ENCODE assay signal across 1 cellular context in the genomic region with DNA sequence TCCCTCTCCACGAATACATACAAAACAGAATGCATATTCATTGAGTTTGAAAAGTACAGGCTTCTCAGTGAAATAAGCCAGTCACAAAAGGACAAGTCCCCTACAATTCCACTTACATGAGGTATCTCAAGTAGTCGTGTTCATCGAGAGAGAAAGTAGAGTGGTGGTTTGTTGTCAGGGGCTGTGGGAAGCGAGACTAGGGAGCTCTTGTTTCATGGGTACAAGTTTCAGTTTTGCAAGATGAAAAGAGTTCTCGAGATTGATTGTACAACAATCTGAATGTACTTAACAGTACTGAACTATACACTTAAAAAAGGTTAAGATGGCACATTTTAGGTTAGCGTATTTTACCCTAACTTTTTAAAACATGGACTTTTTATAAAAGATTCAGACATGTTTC.
A peak's percentile ranks its signal among the peaks of the same experiment; 100 is the strongest.
TF ChIP-seq lines count a peak whose summit lies in the region.

No MANE protein-coding gene starts in this region.

TF ChIP-seq in GM12878, 131 proteins besides CTCF, POLR2A, EP300 and RAD21 (continued from another document):
- TF ChIP-seq, protein P1, sequence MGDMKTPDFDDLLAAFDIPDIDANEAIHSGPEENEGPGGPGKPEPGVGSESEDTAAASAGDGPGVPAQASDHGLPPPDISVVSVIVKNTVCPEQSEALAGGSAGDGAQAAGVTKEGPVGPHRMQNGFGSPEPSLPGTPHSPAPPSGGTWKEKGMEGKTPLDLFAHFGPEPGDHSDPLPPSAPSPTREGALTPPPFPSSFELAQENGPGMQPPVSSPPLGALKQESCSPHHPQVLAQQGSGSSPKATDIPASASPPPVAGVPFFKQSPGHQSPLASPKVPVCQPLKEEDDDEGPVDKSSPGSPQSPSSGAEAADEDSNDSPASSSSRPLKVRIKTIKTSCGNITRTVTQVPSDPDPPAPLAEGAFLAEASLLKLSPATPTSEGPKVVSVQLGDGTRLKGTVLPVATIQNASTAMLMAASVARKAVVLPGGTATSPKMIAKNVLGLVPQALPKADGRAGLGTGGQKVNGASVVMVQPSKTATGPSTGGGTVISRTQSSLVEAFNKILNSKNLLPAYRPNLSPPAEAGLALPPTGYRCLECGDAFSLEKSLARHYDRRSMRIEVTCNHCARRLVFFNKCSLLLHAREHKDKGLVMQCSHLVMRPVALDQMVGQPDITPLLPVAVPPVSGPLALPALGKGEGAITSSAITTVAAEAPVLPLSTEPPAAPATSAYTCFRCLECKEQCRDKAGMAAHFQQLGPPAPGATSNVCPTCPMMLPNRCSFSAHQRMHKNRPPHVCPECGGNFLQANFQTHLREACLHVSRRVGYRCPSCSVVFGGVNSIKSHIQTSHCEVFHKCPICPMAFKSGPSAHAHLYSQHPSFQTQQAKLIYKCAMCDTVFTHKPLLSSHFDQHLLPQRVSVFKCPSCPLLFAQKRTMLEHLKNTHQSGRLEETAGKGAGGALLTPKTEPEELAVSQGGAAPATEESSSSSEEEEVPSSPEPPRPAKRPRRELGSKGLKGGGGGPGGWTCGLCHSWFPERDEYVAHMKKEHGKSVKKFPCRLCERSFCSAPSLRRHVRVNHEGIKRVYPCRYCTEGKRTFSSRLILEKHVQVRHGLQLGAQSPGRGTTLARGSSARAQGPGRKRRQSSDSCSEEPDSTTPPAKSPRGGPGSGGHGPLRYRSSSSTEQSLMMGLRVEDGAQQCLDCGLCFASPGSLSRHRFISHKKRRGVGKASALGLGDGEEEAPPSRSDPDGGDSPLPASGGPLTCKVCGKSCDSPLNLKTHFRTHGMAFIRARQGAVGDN (IDR thresholded peaks at IDR 0.05), result 0 out of 2 replicates have a peak, but pooled peaks have one; percentile 26
- TF ChIP-seq CBFB (IDR thresholded peaks at IDR 0.05; ENCODE audit: low read depth), result 0 out of 2 replicates have a peak, but pooled peaks have one; percentile 32
- TF ChIP-seq, protein P2, sequence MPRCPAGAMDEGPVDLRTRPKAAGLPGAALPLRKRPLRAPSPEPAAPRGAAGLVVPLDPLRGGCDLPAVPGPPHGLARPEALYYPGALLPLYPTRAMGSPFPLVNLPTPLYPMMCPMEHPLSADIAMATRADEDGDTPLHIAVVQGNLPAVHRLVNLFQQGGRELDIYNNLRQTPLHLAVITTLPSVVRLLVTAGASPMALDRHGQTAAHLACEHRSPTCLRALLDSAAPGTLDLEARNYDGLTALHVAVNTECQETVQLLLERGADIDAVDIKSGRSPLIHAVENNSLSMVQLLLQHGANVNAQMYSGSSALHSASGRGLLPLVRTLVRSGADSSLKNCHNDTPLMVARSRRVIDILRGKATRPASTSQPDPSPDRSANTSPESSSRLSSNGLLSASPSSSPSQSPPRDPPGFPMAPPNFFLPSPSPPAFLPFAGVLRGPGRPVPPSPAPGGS (IDR thresholded peaks at IDR 0.05; ENCODE audit: borderline replicate concordance, insufficient read depth, low read depth, low read length, poor library complexity, severe bottlenecking), result no peak
- TF ChIP-seq TCF3 (IDR thresholded peaks at IDR 0.05; ENCODE audit: borderline replicate concordance, insufficient read depth, low read depth, low read length), result no peak
- TF ChIP-seq, protein P3, sequence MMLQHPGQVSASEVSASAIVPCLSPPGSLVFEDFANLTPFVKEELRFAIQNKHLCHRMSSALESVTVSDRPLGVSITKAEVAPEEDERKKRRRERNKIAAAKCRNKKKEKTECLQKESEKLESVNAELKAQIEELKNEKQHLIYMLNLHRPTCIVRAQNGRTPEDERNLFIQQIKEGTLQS (IDR thresholded peaks at IDR 0.05; ENCODE audit: borderline replicate concordance, extremely low read depth, low read depth, low read length), result no peak
- TF ChIP-seq, protein P4, sequence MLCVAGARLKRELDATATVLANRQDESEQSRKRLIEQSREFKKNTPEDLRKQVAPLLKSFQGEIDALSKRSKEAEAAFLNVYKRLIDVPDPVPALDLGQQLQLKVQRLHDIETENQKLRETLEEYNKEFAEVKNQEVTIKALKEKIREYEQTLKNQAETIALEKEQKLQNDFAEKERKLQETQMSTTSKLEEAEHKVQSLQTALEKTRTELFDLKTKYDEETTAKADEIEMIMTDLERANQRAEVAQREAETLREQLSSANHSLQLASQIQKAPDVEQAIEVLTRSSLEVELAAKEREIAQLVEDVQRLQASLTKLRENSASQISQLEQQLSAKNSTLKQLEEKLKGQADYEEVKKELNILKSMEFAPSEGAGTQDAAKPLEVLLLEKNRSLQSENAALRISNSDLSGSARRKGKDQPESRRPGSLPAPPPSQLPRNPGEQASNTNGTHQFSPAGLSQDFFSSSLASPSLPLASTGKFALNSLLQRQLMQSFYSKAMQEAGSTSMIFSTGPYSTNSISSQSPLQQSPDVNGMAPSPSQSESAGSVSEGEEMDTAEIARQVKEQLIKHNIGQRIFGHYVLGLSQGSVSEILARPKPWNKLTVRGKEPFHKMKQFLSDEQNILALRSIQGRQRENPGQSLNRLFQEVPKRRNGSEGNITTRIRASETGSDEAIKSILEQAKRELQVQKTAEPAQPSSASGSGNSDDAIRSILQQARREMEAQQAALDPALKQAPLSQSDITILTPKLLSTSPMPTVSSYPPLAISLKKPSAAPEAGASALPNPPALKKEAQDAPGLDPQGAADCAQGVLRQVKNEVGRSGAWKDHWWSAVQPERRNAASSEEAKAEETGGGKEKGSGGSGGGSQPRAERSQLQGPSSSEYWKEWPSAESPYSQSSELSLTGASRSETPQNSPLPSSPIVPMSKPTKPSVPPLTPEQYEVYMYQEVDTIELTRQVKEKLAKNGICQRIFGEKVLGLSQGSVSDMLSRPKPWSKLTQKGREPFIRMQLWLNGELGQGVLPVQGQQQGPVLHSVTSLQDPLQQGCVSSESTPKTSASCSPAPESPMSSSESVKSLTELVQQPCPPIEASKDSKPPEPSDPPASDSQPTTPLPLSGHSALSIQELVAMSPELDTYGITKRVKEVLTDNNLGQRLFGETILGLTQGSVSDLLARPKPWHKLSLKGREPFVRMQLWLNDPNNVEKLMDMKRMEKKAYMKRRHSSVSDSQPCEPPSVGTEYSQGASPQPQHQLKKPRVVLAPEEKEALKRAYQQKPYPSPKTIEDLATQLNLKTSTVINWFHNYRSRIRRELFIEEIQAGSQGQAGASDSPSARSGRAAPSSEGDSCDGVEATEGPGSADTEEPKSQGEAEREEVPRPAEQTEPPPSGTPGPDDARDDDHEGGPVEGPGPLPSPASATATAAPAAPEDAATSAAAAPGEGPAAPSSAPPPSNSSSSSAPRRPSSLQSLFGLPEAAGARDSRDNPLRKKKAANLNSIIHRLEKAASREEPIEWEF (IDR thresholded peaks at IDR 0.05; ENCODE audit: insufficient replicate concordance, low read depth, low read length), result peak; percentile 28
- peak; percentile 45; the same call in 1 of the 2 replicates for TF ChIP-seq IRF4 (IDR thresholded peaks at IDR 0.05; ENCODE audit: low read depth, low read length)
- peak; percentile 26; the same call in 1 of the 3 replicates for TF ChIP-seq POU2F2 (IDR thresholded peaks at IDR 0.05; ENCODE audit: borderline replicate concordance, low read depth, low read length)
- TF ChIP-seq NFXL1 (IDR thresholded peaks at IDR 0.05; ENCODE audit: borderline replicate concordance), result no peak
- TF ChIP-seq MEF2A (IDR thresholded peaks at IDR 0.05; ENCODE audit: insufficient read depth, low read depth, low read length), result 0 out of 2 replicates have a peak, but pooled peaks have one; percentile 25
- TF ChIP-seq FOXM1 (IDR thresholded peaks at IDR 0.05; ENCODE audit: low read depth, low read length), result peak; percentile 34; the same call in 1 of the 2 replicates
TF ChIP-seq in GM12878: peak in this region for 14.
